ENCODE assay signal across 25 cellular contexts in genomic region chr5:67748165-67748690, GRCh38.
DNase-seq lines count a peak whose midpoint lies in the region; ATAC-seq and TF ChIP-seq lines count a peak whose summit lies in the region.
"Had no signal": no experiment of that assay in that cellular context is flagged by ENCODE, and none has a peak within 500 bp of the region (broad histone marks: within the 10 kb centered on the region; RNA-seq: fewer than 3 reads in every experiment).

No MANE protein-coding gene starts in this region.

- H3K9me3 Mint-ChIP-seq in nephron progenitor cell: peaks cover 65% of the 10 kb centered on the region
- H3K9me3 Mint-ChIP-seq in CD4-positive, alpha-beta T cell: peaks cover 25% of the 10 kb centered on the region

- H3K27ac ChIP-seq in DND-41 (ENCODE audit: low read length): no peak overlapping the region
- H3K27ac ChIP-seq in WERI-Rb-1: no peak overlapping the region
- no peak overlapping the region for H3K27ac ChIP-seq in CD4-positive, alpha-beta T cell (ENCODE audit: low read depth, low read length)
- no peak overlapping the region for H3K27ac ChIP-seq in caudate nucleus (ENCODE audit: low read depth, low read length)
- H3K27ac ChIP-seq: KMS-11, PC-9, SJSA1 had no signal

- H3K9ac ChIP-seq in DND-41 (ENCODE audit: low read depth, low read length): no peak overlapping the region
- H3K9ac ChIP-seq: KMS-11 had no signal

- ATAC-seq in DND-41 (ENCODE audit: insufficient read depth, low read depth): peak; percentile 69
- ATAC-seq in CD4-positive, alpha-beta T cell (ENCODE audit: poor library complexity): no peak
- no peak for ATAC-seq in GM19328 (IDR thresholded peaks at IDR 0.05; ENCODE audit: unreplicated experiment)
- ATAC-seq: CD8-positive, alpha-beta T cell had no signal

- POLR2A ChIA-PET in CD4-positive, alpha-beta T cell (lab: Charles Lee): no interaction called here

- CTCF ChIA-PET in CD4-positive, alpha-beta T cell (lab: Charles Lee): no interaction called here

- intact Hi-C loops in CD4-positive, alpha-beta T cell (cut with DNase I, micrococcal nuclease): no loop called here

- H3K36me3 ChIP-seq in DND-41 (ENCODE audit: insufficient read depth, low read length) (no peaks in the 10 kb centered on the region), WERI-Rb-1 (no peaks in the 10 kb centered on the region)
- H3K36me3 ChIP-seq: SJSA1 had no signal

- H3K36me3 Mint-ChIP-seq in nephron progenitor cell (ENCODE audit: low read depth): peaks cover 43% of the 10 kb centered on the region
- H3K36me3 Mint-ChIP-seq in CD4-positive, alpha-beta T cell (ENCODE audit: low read depth): peaks cover 4% of the 10 kb centered on the region

- H3K27me3 ChIP-seq in DND-41 (ENCODE audit: insufficient read depth, low read length, poor library complexity) (no peaks in the 10 kb centered on the region), WERI-Rb-1 (ENCODE audit: insufficient read depth, low read depth, severe bottlenecking) (no peaks in the 10 kb centered on the region)
- no peaks in the 10 kb centered on the region for H3K27me3 ChIP-seq in CD4-positive, alpha-beta T cell (ENCODE audit: control insufficient read depth, insufficient read depth, low read length)
- H3K27me3 ChIP-seq: SJSA1 had no signal

- H3K4me2 ChIP-seq in DND-41 (ENCODE audit: insufficient read depth, low read length): no peak overlapping the region
- H3K4me2 ChIP-seq: KMS-11, PC-9 had no signal

- H3K4me3 Mint-ChIP-seq in nephron progenitor cell: no peak overlapping the region
- H3K4me3 Mint-ChIP-seq in CD4-positive, alpha-beta T cell: no peak overlapping the region
- H3K4me3 Mint-ChIP-seq: CD8-positive, alpha-beta T cell had no signal

- H3K4me1 Mint-ChIP-seq in nephron progenitor cell: peaks cover 6% of the 10 kb centered on the region
- no peaks in the 10 kb centered on the region for H3K4me1 Mint-ChIP-seq in CD4-positive, alpha-beta T cell (ENCODE audit: low read depth)

- DNase-seq in DND-41 (no peak), NCI-H524 (lab: John Stamatoyannopoulos, UW) (peak; percentile 45 to 80), WERI-Rb-1 (peak; percentile 71), nephron progenitor cell (no peak), AML-193 (lab: John Stamatoyannopoulos, UW) (no peak), caudate nucleus (lab: John Stamatoyannopoulos, UW) (no peak)
- no peak for DNase-seq in CD4-positive, alpha-beta T cell
- DNase-seq: C1 segment of cervical spinal cord; CD8-positive, alpha-beta T cell; DMS79 treated with DMSO at 0.1 percent for 48 hours; IMR-90; NCI-H1092; NCI-H1436; NCI-H187 treated with DMSO at 0.1 percent for 48 hours; NCI-H2171 treated with DMSO at 0.1 percent for 48 hours; NCI-H345; NCI-H510A treated with DMSO at 0.1 percent for 48 hours; NCI-H774; PC-9; Right ventricle myocardium superior; RPMI8226; T-helper 1 cell had no signal

- no peaks in the 10 kb centered on the region for H3K79me2 ChIP-seq in DND-41 (ENCODE audit: insufficient read depth, low read length)

- H3K9me3 ChIP-seq in DND-41 (ENCODE audit: insufficient read depth, low read length, severe bottlenecking) (peaks cover 5% of the 10 kb centered on the region), WERI-Rb-1 (ENCODE audit: severe bottlenecking) (peaks cover 7% of the 10 kb centered on the region)
- H3K9me3 ChIP-seq in CD4-positive, alpha-beta T cell (ENCODE audit: control insufficient read depth, low read length): peaks cover 11% of the 10 kb centered on the region

- peak overlapping the region; percentile 64 for H3K27ac Mint-ChIP-seq in nephron progenitor cell
- no peak overlapping the region for H3K27ac Mint-ChIP-seq in CD4-positive, alpha-beta T cell
- H3K27ac Mint-ChIP-seq: CD8-positive, alpha-beta T cell had no signal

- no peak for TF ChIP-seq CTCF in DND-41 (IDR thresholded peaks at IDR 0.05; ENCODE audit: borderline replicate concordance, extremely low read depth, low read length, poor library complexity, severe bottlenecking)
- TF ChIP-seq CTCF in WERI-Rb-1 (IDR thresholded peaks at IDR 0.05; ENCODE audit: low read depth, low read length): no peak
- no peak for TF ChIP-seq CTCF in nephron progenitor cell (IDR thresholded peaks at IDR 0.05)
- TF ChIP-seq CTCF in CD4-positive, alpha-beta T cell (IDR thresholded peaks at IDR 0.05): no peak

- H2AFZ ChIP-seq in DND-41 (ENCODE audit: low read depth, low read length): peak overlapping the region; percentile 19; the same call in 1 of the 2 replicates
- H2AFZ ChIP-seq: PC-9 had no signal

- H3K4me3 ChIP-seq in DND-41 (ENCODE audit: low read depth in 1 of 2, low read length in 2 of 2) (no peak overlapping the region), WERI-Rb-1 (ENCODE audit: low read depth, low read length) (no peak overlapping the region)
- H3K4me3 ChIP-seq: PC-9, SJSA1 had no signal

- no peaks in the 10 kb centered on the region for H4K20me1 ChIP-seq in DND-41 (ENCODE audit: insufficient read depth, low read length)

- no peaks in the 10 kb centered on the region for H3K27me3 Mint-ChIP-seq in nephron progenitor cell (ENCODE audit: low read depth, poor library complexity)
- no peaks in the 10 kb centered on the region for H3K27me3 Mint-ChIP-seq in CD4-positive, alpha-beta T cell

- H3K4me1 ChIP-seq in DND-41 (ENCODE audit: insufficient read depth, low read length): no peaks in the 10 kb centered on the region
- H3K4me1 ChIP-seq: SJSA1 had no signal

Comparison
In these comparisons a context has a peak if more than half of its experiments do, and no peak if none do; other contexts are left out.
1. DNase-seq: peak in NCI-H524 (2 of 2) and WERI-Rb-1 (single experiment); none in DND-41 (single experiment), nephron progenitor cell (single experiment), CD4-positive, alpha-beta T cell (0 of 10), AML-193 (0 of 2) and caudate nucleus (0 of 61).